In genomic region chr11:63680842-63681207, GRCh38 we compare ENCODE assay signal across 8 cellular contexts. TPM values are rescaled to one million over a fixed set of nuclear protein-coding genes. Genes with fewer than 3 reads are reported as not detected.
DNase-seq lines count a peak whose midpoint lies in the region; ATAC-seq and TF ChIP-seq lines count a peak whose summit lies in the region.

No MANE protein-coding gene starts in this region.

- POLR2A ChIA-PET in PC-3 (lab: Charles Lee; ENCODE audit: unreplicated experiment), result interaction anchor here (0.5 to 0.8 kb wide), 3 partner anchors 10 to 927 kb away, joined by 4 to 5 read pairs (median 5); partner anchors contain the start of gene ZBTB3

- CTCF ChIA-PET in PC-3 (lab: Charles Lee), result interaction anchor here (0.9 kb wide), 1 partner anchor 10 kb away, joined by 6 read pairs; the partner anchor contains the start of gene ATL3

- peaks cover 14% of the 10 kb centered on the region for H3K4me1 ChIP-seq in PC-3 (ENCODE audit: insufficient read depth, low read length)
- H3K4me1 ChIP-seq in tibial artery, result peaks cover 0 to 37% (median 14%) of the 10 kb centered on the region in 4 donors

- peaks cover 13% of the 10 kb centered on the region for H4K20me1 ChIP-seq in PC-3 (ENCODE audit: low read length)

- no peak overlapping the region for H3K27ac ChIP-seq in PC-3 (ENCODE audit: low read length)
- peak overlapping the region; percentile 97 to 98 for H3K27ac ChIP-seq in tibial artery

- DNase-seq in activated naive CD4-positive, alpha-beta T cell treated with Interleukin-2 at 50 U/mL for 16 hours, result peak; percentile 51
- no peak for DNase-seq in activated naive CD4-positive, alpha-beta T cell (lab: John Stamatoyannopoulos, UW)
- no peak for DNase-seq in PC-3
- no peak for DNase-seq in cardiac fibroblast (ENCODE audit: low read depth in 2 of 2)
- peak; percentile 81 for DNase-seq in midbrain (lab: John Stamatoyannopoulos, UW)
- no peak for DNase-seq in tibial artery
- no peak for DNase-seq in SW 1271 (lab: John Stamatoyannopoulos, UW)

- H3K36me3 ChIP-seq in PC-3 (ENCODE audit: low read depth, low read length) (no peaks in the 10 kb centered on the region), tibial artery (no peaks in the 10 kb centered on the region)

- H2AFZ ChIP-seq in PC-3 (ENCODE audit: low read length), result peak overlapping the region; percentile 95

- H3K9me2 ChIP-seq in PC-3 (replicated peaks; ENCODE audit: low read length), result no peaks in the 10 kb centered on the region

- H3K9ac ChIP-seq in PC-3 (ENCODE audit: low read length), result peak overlapping the region; percentile 18; the same call in 1 of the 2 replicates

- H3K27me3 ChIP-seq in PC-3 (ENCODE audit: low read length) (no peaks in the 10 kb centered on the region), tibial artery (no peaks in the 10 kb centered on the region)

- H3K9me3 ChIP-seq in PC-3 (ENCODE audit: low read length) (no peaks in the 10 kb centered on the region), tibial artery (no peaks in the 10 kb centered on the region)

- intact Hi-C loops in PC-3 (cut with micrococcal nuclease) (loop anchor here (1.0 kb wide), 1 partner anchor 10 kb away; the partner anchor contains the start of gene ATL3), tibial artery (cut with DNase I; ENCODE audit: low total_unique reads) (loop anchor here (10.0 kb wide), 1 partner anchor 54 kb away; no protein-coding TSS in a partner anchor)

- no peak for TF ChIP-seq CTCF in PC-3 (conservative IDR thresholded peaks at IDR 0.05; ENCODE audit: low read depth, low read length)
- TF ChIP-seq CTCF in cardiac fibroblast (IDR thresholded peaks at IDR 0.05; ENCODE audit: low read depth, low read length), result no peak
- no peak for TF ChIP-seq CTCF in tibial artery (IDR thresholded peaks at IDR 0.05)

- TSS peak; percentile 72 for BruUV-seq in PC-3 (replicated peaks; lab: Mats Ljungman, UMichigan)

- peak overlapping the region; percentile 86 for H3K4me2 ChIP-seq in PC-3 (ENCODE audit: low read length)

- no peaks in the 10 kb centered on the region for H3F3A ChIP-seq in PC-3 (ENCODE audit: low read length, unreplicated experiment)

- ATAC-seq in PC-3 (peak; percentile 1), GM19324 (IDR thresholded peaks at IDR 0.05; ENCODE audit: low FRiP score, unreplicated experiment) (no peak)

- H3K79me2 ChIP-seq in PC-3 (ENCODE audit: low read length), result peaks cover 43% of the 10 kb centered on the region

- H3K4me3 ChIP-seq in PC-3 (ENCODE audit: low read length) (peak overlapping the region; percentile 85), cardiac fibroblast (replicated peaks in 1 of 2; ENCODE audit: low read depth in 2 of 2, low read length in 2 of 2) (peak overlapping the region; percentile 8 to 48), tibial artery (peak overlapping the region; percentile 84 to 97)

RNA-seq across cellular contexts. Expression of gene RTN3, which starts 0.5 kb away (rescaled TPM):
- total RNA-seq in PC-3 (2014; rRNA removed), result 100 and 133 TPM in 2 replicates

RNA-seq across cellular contexts. Expression of gene ATL3, which starts 9.6 kb away (rescaled TPM):
- total RNA-seq in PC-3 (2014; rRNA removed), result 47.2 and 51.0 TPM in 2 replicates

Comparison
In these comparisons a context has a peak if more than half of its experiments do, and no peak if none do; other contexts are left out.
1. DNase-seq: peak in activated naive CD4-positive, alpha-beta T cell treated with Interleukin-2 at 50 U/mL for 16 hours (single experiment) and midbrain (single experiment); none in activated naive CD4-positive, alpha-beta T cell (0 of 4), PC-3 (single experiment), cardiac fibroblast (0 of 2), tibial artery (0 of 2) and SW 1271 (0 of 2).
2. H3K4me3 ChIP-seq: peak in every context shown above with its lines; median percentile 90 in tibial artery; 85 in PC-3; 28 in cardiac fibroblast.